In the genomic region with DNA sequence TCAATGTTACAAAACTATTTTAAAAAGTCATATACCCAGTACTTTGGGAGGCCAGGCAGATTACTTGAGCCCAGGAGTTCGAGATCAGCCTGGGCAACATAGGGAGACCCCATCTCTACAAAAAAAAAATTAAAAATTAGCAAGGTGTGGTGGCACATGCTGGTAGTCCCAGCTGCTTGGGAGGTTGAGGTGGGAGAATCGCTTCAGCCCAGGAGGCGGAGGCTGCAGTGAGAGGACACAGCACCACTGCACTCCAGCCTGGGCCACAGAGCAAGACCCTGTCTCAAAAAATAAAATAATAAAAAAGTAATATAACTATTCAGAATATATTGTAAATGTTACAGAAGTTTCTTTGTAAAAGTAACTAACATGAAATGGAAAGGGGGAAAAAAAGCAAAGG, we compare ENCODE assay signal across 21 cellular contexts. TPM values are rescaled to one million over a fixed set of nuclear protein-coding genes. Genes with fewer than 3 reads are reported as not detected.
DNase-seq lines count a peak whose midpoint lies in the region; ATAC-seq and TF ChIP-seq lines count a peak whose summit lies in the region.
"Had no signal": no experiment of that assay in that cellular context is flagged by ENCODE, and none has a peak within 500 bp of the region (broad histone marks: within the 10 kb centered on the region; RNA-seq: fewer than 3 reads in every experiment).

No MANE protein-coding gene starts in this region.

- no peaks in the 10 kb centered on the region for H3K9me2 ChIP-seq in Loucy (replicated peaks; ENCODE audit: low read depth, low read length)

- H3K4me1 Mint-ChIP-seq in activated T-cell treated with anti-CD3 and anti-CD28 coated beads, Interleukin-2, amount 50 U/mL, for 72 hours (ENCODE audit: low read depth), result peaks cover 45% of the 10 kb centered on the region
- peaks cover 33% of the 10 kb centered on the region for H3K4me1 Mint-ChIP-seq in activated T-cell treated with anti-CD3 and anti-CD28 coated beads, Interleukin-2, amount 50 U/mL, for 4 hours (ENCODE audit: low read depth)
- H3K4me1 Mint-ChIP-seq in chondrocyte (ENCODE audit: low read depth), result peaks cover 30% of the 10 kb centered on the region
- peaks cover 45% of the 10 kb centered on the region for H3K4me1 Mint-ChIP-seq in neural crest cell

- H3K27me3 Mint-ChIP-seq in activated T-cell treated with anti-CD3 and anti-CD28 coated beads, Interleukin-2, amount 50 U/mL, for 72 hours (ENCODE audit: low read depth), result no peaks in the 10 kb centered on the region
- H3K27me3 Mint-ChIP-seq in activated T-cell treated with anti-CD3 and anti-CD28 coated beads, Interleukin-2, amount 50 U/mL, for 4 hours (ENCODE audit: low read depth), result no peaks in the 10 kb centered on the region
- H3K27me3 Mint-ChIP-seq in chondrocyte (ENCODE audit: low read depth) (no peaks in the 10 kb centered on the region), neural crest cell (ENCODE audit: low read depth) (no peaks in the 10 kb centered on the region)
- H3K27me3 Mint-ChIP-seq: activated naive CD4-positive, alpha-beta T cell treated with anti-CD3 and anti-CD28 coated beads, Interleukin-2, amount 50 U/mL, for 24 hours had no signal

- DNase-seq in activated T-cell treated with anti-CD3 and anti-CD28 coated beads, Interleukin-2, amount 50 U/mL, for 72 hours, result no peak
- DNase-seq in activated T-cell treated with anti-CD3 and anti-CD28 coated beads, Interleukin-2, amount 50 U/mL, for 4 hours, result no peak
- DNase-seq in chondrocyte (ENCODE audit: low spot score) (peak; percentile 29), neural crest cell (ENCODE audit: low read depth, low spot score) (no peak), C1 segment of cervical spinal cord (lab: John Stamatoyannopoulos, UW) (no peak), GM19238 (ENCODE audit: insufficient read length, low spot score) (no peak)
- DNase-seq: activated T-cell treated with anti-CD3 and anti-CD28 coated beads, Interleukin-2, amount 50 U/mL, for 48 hours; heart left ventricle; left cardiac atrium; NCI-H1092 treated with DMSO at 0.1 percent for 48 hours; NCI-H2029 treated with DMSO at 0.1 percent for 48 hours; NCI-H2227 treated with DMSO at 0.1 percent for 48 hours; NCI-H748 treated with DMSO at 0.1 percent for 48 hours; stimulated activated CD4-positive, alpha-beta T cell treated with anti-CD3 and anti-CD28 coated beads, Interleukin-4, amount 100 ng/mL, for 24 hours; stimulated activated naive CD4-positive, alpha-beta T cell; SW 1271 had no signal

- no peak for TF ChIP-seq CTCF in Loucy (conservative IDR thresholded peaks at IDR 0.05; ENCODE audit: low read length)
- TF ChIP-seq CTCF in chondrocyte (IDR thresholded peaks at IDR 0.05), result no peak
- TF ChIP-seq CTCF in neural crest cell (conservative IDR thresholded peaks at IDR 0.05), result no peak

- no peaks in the 10 kb centered on the region for H3K27me3 ChIP-seq in Loucy (ENCODE audit: insufficient read depth, low read length, poor library complexity, severe bottlenecking)
- H3K27me3 ChIP-seq: heart left ventricle had no signal

- H3K4me3 ChIP-seq in Loucy (ENCODE audit: low read length, poor library complexity, severe bottlenecking), result no peak overlapping the region

- H3F3A ChIP-seq in Loucy (ENCODE audit: low read depth), result no peaks in the 10 kb centered on the region

- no peaks in the 10 kb centered on the region for H3K9me3 ChIP-seq in Loucy (ENCODE audit: insufficient read depth, low read depth, low read length)
- H3K9me3 ChIP-seq: heart left ventricle had no signal

- H3K9me3 Mint-ChIP-seq in activated T-cell treated with anti-CD3 and anti-CD28 coated beads, Interleukin-2, amount 50 U/mL, for 72 hours, result no peaks in the 10 kb centered on the region
- H3K9me3 Mint-ChIP-seq in activated T-cell treated with anti-CD3 and anti-CD28 coated beads, Interleukin-2, amount 50 U/mL, for 4 hours, result no peaks in the 10 kb centered on the region
- H3K9me3 Mint-ChIP-seq in chondrocyte (ENCODE audit: low read depth), result no peaks in the 10 kb centered on the region
- no peaks in the 10 kb centered on the region for H3K9me3 Mint-ChIP-seq in neural crest cell
- H3K9me3 Mint-ChIP-seq: activated naive CD4-positive, alpha-beta T cell treated with anti-CD3 and anti-CD28 coated beads, Interleukin-2, amount 50 U/mL, for 24 hours had no signal

- ATAC-seq in activated T-cell treated with anti-CD3 and anti-CD28 coated beads, Interleukin-2, amount 50 U/mL, for 72 hours (replicated peaks in 1 of 2), result no peak
- ATAC-seq in activated T-cell treated with anti-CD3 and anti-CD28 coated beads, Interleukin-2, amount 50 U/mL, for 4 hours, result no peak
- no peak for ATAC-seq in activated CD4-positive, CD25-positive, alpha-beta regulatory T cell treated with anti-CD3 and anti-CD28 coated beads, Interleukin-2, amount 50 U/mL, for 24 hours
- ATAC-seq: heart left ventricle, left cardiac atrium, right cardiac atrium had no signal

- H3K79me2 ChIP-seq in Loucy (ENCODE audit: insufficient read depth, low read length), result peaks cover 56% of the 10 kb centered on the region

- H3K9ac ChIP-seq in Loucy (ENCODE audit: low read depth, low read length, poor library complexity, severe bottlenecking), result no peak overlapping the region
- H3K9ac ChIP-seq: parathyroid adenoma had no signal

- peak overlapping the region; percentile 93 for H3K4me2 ChIP-seq in Loucy (ENCODE audit: low read depth, low read length, poor library complexity, severe bottlenecking)

- peak overlapping the region; percentile 83 to 85 for H3K4me3 Mint-ChIP-seq in activated T-cell treated with anti-CD3 and anti-CD28 coated beads, Interleukin-2, amount 50 U/mL, for 72 hours
- no peak overlapping the region for H3K4me3 Mint-ChIP-seq in activated T-cell treated with anti-CD3 and anti-CD28 coated beads, Interleukin-2, amount 50 U/mL, for 4 hours
- H3K4me3 Mint-ChIP-seq in chondrocyte (ENCODE audit: unreplicated experiment), result no peak overlapping the region
- peak overlapping the region; percentile 93 for H3K4me3 Mint-ChIP-seq in neural crest cell

- H3K4me1 ChIP-seq in Loucy (ENCODE audit: insufficient read depth, low read length, poor library complexity, severe bottlenecking), result peaks cover 26% of the 10 kb centered on the region

- H3K36me3 Mint-ChIP-seq in activated T-cell treated with anti-CD3 and anti-CD28 coated beads, Interleukin-2, amount 50 U/mL, for 72 hours (ENCODE audit: insufficient read depth in 2 of 2), result peaks cover 3 to 11% of the 10 kb centered on the region in 2 donors
- peaks cover 4% of the 10 kb centered on the region for H3K36me3 Mint-ChIP-seq in activated T-cell treated with anti-CD3 and anti-CD28 coated beads, Interleukin-2, amount 50 U/mL, for 4 hours (ENCODE audit: insufficient read depth)
- H3K36me3 Mint-ChIP-seq in chondrocyte (ENCODE audit: low read depth), result no peaks in the 10 kb centered on the region
- no peaks in the 10 kb centered on the region for H3K36me3 Mint-ChIP-seq in neural crest cell (ENCODE audit: low read depth)

- peaks cover 4% of the 10 kb centered on the region; the same call in 1 of the 2 replicates for H3K36me3 ChIP-seq in Loucy (ENCODE audit: insufficient read depth, low read length)
- H3K36me3 ChIP-seq: heart left ventricle had no signal

- no peak overlapping the region for H2AFZ ChIP-seq in Loucy (ENCODE audit: low read length)
- H2AFZ ChIP-seq: parathyroid adenoma had no signal

- peaks cover 32% of the 10 kb centered on the region for H4K20me1 ChIP-seq in Loucy (ENCODE audit: insufficient read depth, low read length, poor library complexity, severe bottlenecking)

- H3K27ac Mint-ChIP-seq in activated T-cell treated with anti-CD3 and anti-CD28 coated beads, Interleukin-2, amount 50 U/mL, for 72 hours, result no peak overlapping the region
- H3K27ac Mint-ChIP-seq in chondrocyte (ENCODE audit: unreplicated experiment) (no peak overlapping the region), neural crest cell (ENCODE audit: unreplicated experiment) (no peak overlapping the region)
- H3K27ac Mint-ChIP-seq: activated naive CD4-positive, alpha-beta T cell treated with anti-CD3 and anti-CD28 coated beads, Interleukin-2, amount 50 U/mL, for 24 hours had no signal

RNA-seq across cellular contexts. Expression of gene PASK, which starts 1.9 kb away (rescaled TPM):
- total RNA-seq in activated T-cell treated with anti-CD3 and anti-CD28 coated beads, Interleukin-2, amount 50 U/mL, for 72 hours, result 100 to 1,000 TPM; 123 to 171 TPM
- 10 to 100 TPM; 35.6 to 62.7 (median 49.8) TPM for total RNA-seq in activated T-cell treated with anti-CD3 and anti-CD28 coated beads, Interleukin-2, amount 50 U/mL, for 4 hours
- 4.4 to 13.8 TPM (median 4.5 TPM) in 3 replicates for total RNA-seq in chondrocyte
- 64.2 and 71.3 TPM in 2 replicates for total RNA-seq in neural crest cell

RNA-seq across cellular contexts. Expression of gene PPP1R7, which starts 2.9 kb away (rescaled TPM):
- total RNA-seq in activated T-cell treated with anti-CD3 and anti-CD28 coated beads, Interleukin-2, amount 50 U/mL, for 72 hours, result 10 to 100 TPM; 89.1 to 97.8 TPM
- 10 to 100 TPM; 66.3 to 74.1 (median 73.7) TPM for total RNA-seq in activated T-cell treated with anti-CD3 and anti-CD28 coated beads, Interleukin-2, amount 50 U/mL, for 4 hours
- 43.1 to 54.2 TPM (median 44.3 TPM) in 3 replicates for total RNA-seq in chondrocyte
- total RNA-seq in neural crest cell, result 53.2 and 59.0 TPM in 2 replicates

RNA-seq across cellular contexts. Expression of gene ANO7, which starts 41.1 kb away (rescaled TPM):
- under 1 TPM; 0.72 to 0.90 TPM for total RNA-seq in activated T-cell treated with anti-CD3 and anti-CD28 coated beads, Interleukin-2, amount 50 U/mL, for 72 hours
- total RNA-seq in activated T-cell treated with anti-CD3 and anti-CD28 coated beads, Interleukin-2, amount 50 U/mL, for 4 hours, result under 1 TPM; 0.60 to 0.76 (median 0.63) TPM
- total RNA-seq in chondrocyte (0.48 to 2.2 TPM (median 1.5 TPM) in 3 replicates), neural crest cell (3.2 TPM in 2 replicates)

RNA-seq across cellular contexts. Expression of gene MTERF4, which starts 45.2 kb away (rescaled TPM):
- total RNA-seq in activated T-cell treated with anti-CD3 and anti-CD28 coated beads, Interleukin-2, amount 50 U/mL, for 72 hours, result 10 to 100 TPM; 48.7 to 53.7 TPM
- 10 to 100 TPM; 40.5 to 42.3 (median 41.8) TPM for total RNA-seq in activated T-cell treated with anti-CD3 and anti-CD28 coated beads, Interleukin-2, amount 50 U/mL, for 4 hours
- total RNA-seq in chondrocyte (21.5 to 34.1 TPM (median 22.6 TPM) in 3 replicates), neural crest cell (43.7 and 46.2 TPM in 2 replicates)

Comparison
In these comparisons a context has a peak if more than half of its experiments do, and no peak if none do; other contexts are left out.
1. H3K4me3 Mint-ChIP-seq: peak in activated T-cell treated with anti-CD3 and anti-CD28 coated beads, Interleukin-2, amount 50 U/mL, for 72 hours (2 of 2) and neural crest cell (single experiment); none in activated T-cell treated with anti-CD3 and anti-CD28 coated beads, Interleukin-2, amount 50 U/mL, for 4 hours (single experiment) and chondrocyte (single experiment).